1 cellular context compared by ENCODE assay signal in genomic region chr5:132419517-132420468, GRCh38.
TF ChIP-seq lines count a peak whose summit lies in the region.

No MANE protein-coding gene starts in this region.

TF ChIP-seq in GM12878, 131 proteins besides CTCF, POLR2A, EP300 and RAD21 (continued from another document):
- TF ChIP-seq PML (IDR thresholded peaks at IDR 0.05; ENCODE audit: low read length) (no peak), SUZ12 (IDR thresholded peaks at IDR 0.05; ENCODE audit: unreplicated experiment) (no peak), PAX8 (IDR thresholded peaks at IDR 0.05) (no peak), YBX1 (IDR thresholded peaks at IDR 0.05) (no peak), FOS (IDR thresholded peaks at IDR 0.05; ENCODE audit: borderline replicate concordance, extremely low read depth, insufficient read length) (no peak), NKRF (conservative IDR thresholded peaks at IDR 0.05) (no peak), SUPT20H (IDR thresholded peaks at IDR 0.05; ENCODE audit: borderline replicate concordance, control insufficient read depth, low read depth, low read length) (no peak), EZH2 (IDR thresholded peaks at IDR 0.05; ENCODE audit: borderline replicate concordance, control insufficient read depth, low read depth, low read length) (no peak)
